In genomic region chr9:115882911-115883310, GRCh38 we compare ENCODE assay signal across 24 cellular contexts.
A peak's percentile ranks its signal among the peaks of the same experiment; 100 is the strongest.
DNase-seq lines count a peak whose midpoint lies in the region; ATAC-seq and TF ChIP-seq lines count a peak whose summit lies in the region.
"Had no signal": no experiment of that assay in that cellular context is flagged by ENCODE, and none has a peak within 500 bp of the region (broad histone marks: within the 10 kb centered on the region; RNA-seq: fewer than 3 reads in every experiment).

No MANE protein-coding gene starts in this region.

- in situ Hi-C loops in astrocyte of the cerebellum (cut with HindIII; ENCODE audit: low sequenced_read_pairs), result loop anchor here (5.0 kb wide), 1 partner anchor 56 kb away; no protein-coding TSS in a partner anchor

- ATAC-seq in GM18505 (IDR thresholded peaks at IDR 0.05; ENCODE audit: unreplicated experiment) (no peak), GM19023 (IDR thresholded peaks at IDR 0.05; ENCODE audit: unreplicated experiment) (no peak), GM21529 (IDR thresholded peaks at IDR 0.05; ENCODE audit: unreplicated experiment) (no peak)
- ATAC-seq: K562; stimulated activated memory B cell treated with anti-CD40 and anti-IgM and Interleukin-4, amounts not matched to agents 10 μg/mL and 1 μg/mL and 100 μg/mL, for 72 hours; T-cell had no signal

- peak; percentile 24 for DNase-seq in GM03348 (ENCODE audit: low spot score)
- DNase-seq in astrocyte of the cerebellum (ENCODE audit: low read depth), result peak; percentile 8
- peak; percentile 67 for DNase-seq in fibroblast of villous mesenchyme (ENCODE audit: low read depth)
- no peak for DNase-seq in SW480 (ENCODE audit: low spot score)
- DNase-seq: activated naive CD4-positive, alpha-beta T cell treated with Interleukin-2 at 50 U/mL for 16 hours; activated T-cell treated with anti-CD3 and anti-CD28 coated beads, Interleukin-2, amount 50 U/mL, for 1 hour; amniotic stem cell; central memory CD4-positive, alpha-beta T cell; HCEC 1CT; kidney; MV-4-11; NCI-H1694; NCI-H748 treated with DMSO at 0.1 percent for 48 hours; psoas muscle; T-cell had no signal

- no peak for TF ChIP-seq POLR2A in GM18505 (IDR thresholded peaks at IDR 0.05; ENCODE audit: borderline replicate concordance, extremely low read depth, insufficient read depth, insufficient read length)

- H3K4me3 ChIP-seq in astrocyte of the cerebellum (ENCODE audit: low read depth, low read length) (no peak overlapping the region), fibroblast of villous mesenchyme (ENCODE audit: low read depth, low read length) (no peak overlapping the region)
- H3K4me3 ChIP-seq: BLaER1 treated with 17β-estradiol and CSF1 and Interleukin-3, amounts not matched to agents 10 nM and 100 nM; K562; lung; psoas muscle; skin epidermis; thoracic aorta had no signal

- TF ChIP-seq CTCF in astrocyte of the cerebellum (IDR thresholded peaks at IDR 0.05; ENCODE audit: low read depth, low read length, missing control alignments), result no peak
- TF ChIP-seq CTCF in fibroblast of villous mesenchyme (IDR thresholded peaks at IDR 0.05; ENCODE audit: insufficient read depth, low read depth, low read length), result no peak
